In the genomic region with DNA sequence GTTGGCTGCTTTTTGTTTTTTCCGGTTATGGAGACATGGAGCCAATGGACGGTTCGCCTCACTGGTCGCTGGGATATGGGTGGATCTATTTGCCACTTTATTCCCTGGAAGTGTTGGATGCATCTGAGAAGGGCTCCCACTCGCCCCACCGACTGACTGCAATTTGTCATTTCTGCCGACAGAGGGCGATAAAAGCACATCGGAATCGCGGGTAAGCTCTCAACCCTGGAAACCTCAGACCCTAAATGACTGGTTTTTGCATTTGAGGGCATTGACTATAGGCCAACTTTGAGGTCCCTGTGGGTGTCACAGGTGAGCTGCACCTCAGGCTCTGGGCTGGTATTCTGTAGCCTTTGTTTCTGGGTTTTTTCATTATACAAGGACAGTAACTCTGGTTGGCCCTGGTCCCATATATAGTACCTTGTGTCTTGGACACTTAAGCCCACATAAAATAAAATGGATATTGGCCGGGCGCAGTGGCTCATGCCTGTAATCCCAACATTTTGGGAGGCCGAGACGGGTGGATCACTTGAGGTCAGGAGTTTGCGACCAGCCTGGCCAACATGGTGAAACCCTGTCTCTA, we compare ENCODE assay signal across 1 cellular context.
TF ChIP-seq lines count a peak whose summit lies in the region.

No MANE protein-coding gene starts in this region.

TF ChIP-seq in HepG2, 621 proteins besides CTCF, POLR2A, EP300 and RAD21 (continued from another document):
- TF ChIP-seq DZIP1 (CRISPR knock-in tag; IDR thresholded peaks at IDR 0.05) (no peak), ARNT (IDR thresholded peaks at IDR 0.05) (no peak), WIZ (CRISPR knock-in tag; IDR thresholded peaks at IDR 0.05) (no peak), SMC3 (IDR thresholded peaks at IDR 0.05; ENCODE audit: low read length) (no peak), KMT2A (CRISPR knock-in tag; IDR thresholded peaks at IDR 0.05) (no peak), SIN3A (IDR thresholded peaks at IDR 0.05; ENCODE audit: borderline replicate concordance, low read depth, low read length) (no peak), ZNF3 (CRISPR knock-in tag; IDR thresholded peaks at IDR 0.05) (no peak), ELF3 (CRISPR knock-in tag; IDR thresholded peaks at IDR 0.05) (no peak), ZNF878 (CRISPR knock-in tag; IDR thresholded peaks at IDR 0.05) (no peak), ZNF33A (CRISPR knock-in tag; IDR thresholded peaks at IDR 0.05; ENCODE audit: borderline replicate concordance) (no peak), IRF9 (CRISPR knock-in tag; IDR thresholded peaks at IDR 0.05; ENCODE audit: borderline replicate concordance) (0 out of 2 replicates have a peak, but pooled peaks have one; percentile 33), FOXM1 (CRISPR knock-in tag; IDR thresholded peaks at IDR 0.05) (no peak), ZNF468 (CRISPR knock-in tag; IDR thresholded peaks at IDR 0.05) (no peak), ZFP1 (CRISPR knock-in tag; IDR thresholded peaks at IDR 0.05) (no peak), NFKBIZ (CRISPR knock-in tag; IDR thresholded peaks at IDR 0.05) (no peak), STAG1 (CRISPR knock-in tag; IDR thresholded peaks at IDR 0.05) (peak; percentile 55; the same call in 1 of the 2 replicates), KDM6A (CRISPR knock-in tag; IDR thresholded peaks at IDR 0.05; ENCODE audit: low read depth) (no peak), ZNF510 (CRISPR knock-in tag; IDR thresholded peaks at IDR 0.05; ENCODE audit: low read depth) (no peak), RBM39 (IDR thresholded peaks at IDR 0.05; ENCODE audit: low read depth, low read length, poor library complexity, severe bottlenecking) (no peak), RFX5 (IDR thresholded peaks at IDR 0.05; ENCODE audit: low read depth, low read length) (no peak), XRCC5 (optimal IDR thresholded peaks at IDR 0.05; ENCODE audit: low read length) (peak; percentile 29), CCAR2 (optimal IDR thresholded peaks at IDR 0.05; ENCODE audit: low read depth, low read length) (no peak)
TF ChIP-seq in HepG2: peak in this region for 5.
